ENCODE assay signal across 24 cellular contexts in genomic region chr17:51032850-51033249, GRCh38.
A peak's percentile ranks its signal among the peaks of the same experiment; 100 is the strongest.
DNase-seq lines count a peak whose midpoint lies in the region; ATAC-seq and TF ChIP-seq lines count a peak whose summit lies in the region.
"Had no signal": no experiment of that assay in that cellular context is flagged by ENCODE, and none has a peak within 500 bp of the region (broad histone marks: within the 10 kb centered on the region; RNA-seq: fewer than 3 reads in every experiment).

No MANE protein-coding gene starts in this region.

- no peak overlapping the region for H4K8ac ChIP-seq in mesenchymal stem cell (ENCODE audit: low read length)

- no peak overlapping the region for H3K4me2 ChIP-seq in mesenchymal stem cell (ENCODE audit: low read length, poor library complexity, severe bottlenecking)

- H2BK120ac ChIP-seq in mesenchymal stem cell (ENCODE audit: low read depth, low read length): no peak overlapping the region

- H2BK12ac ChIP-seq in mesenchymal stem cell (ENCODE audit: low read length in 2 of 2): no peak overlapping the region

- H3K18ac ChIP-seq in mesenchymal stem cell (ENCODE audit: low read depth in 1 of 2, low read length in 2 of 2): no peak overlapping the region

- H3K36me3 Mint-ChIP-seq in activated T-cell treated with anti-CD3 and anti-CD28 coated beads, Interleukin-2, amount 50 U/mL, for 72 hours (ENCODE audit: insufficient read depth in 2 of 2): peaks cover 0 to 4% of the 10 kb centered on the region in 2 donors
- H3K36me3 Mint-ChIP-seq in T-helper 17 cell (ENCODE audit: low read depth) (peaks cover 7% of the 10 kb centered on the region), Caco-2 (ENCODE audit: insufficient read depth, unreplicated experiment) (peaks cover 40% of the 10 kb centered on the region)

- POLR2A ChIA-PET in Caco-2 (lab: Charles Lee): no interaction called here

- no peak overlapping the region for H2BK15ac ChIP-seq in mesenchymal stem cell (ENCODE audit: low read depth, poor library complexity, severe bottlenecking)

- no peak overlapping the region for H3K27ac ChIP-seq in mesenchymal stem cell (ENCODE audit: low read length, poor library complexity, severe bottlenecking)
- H3K27ac ChIP-seq: 22Rv1, C4-2B had no signal

- H3K4me3 ChIP-seq in fibroblast of pulmonary artery (replicated peaks; ENCODE audit: low read depth, low read length) (no peak overlapping the region), mesenchymal stem cell (ENCODE audit: insufficient read depth in 1 of 2, low read depth in 1 of 2, low read length in 2 of 2) (no peak overlapping the region), Caco-2 (ENCODE audit: low read depth, low read length) (no peak overlapping the region)
- H3K4me3 ChIP-seq: GM12878, K562, MG63 had no signal

- no TSS peak for BruUV-seq in Caco-2 (replicated peaks; lab: Mats Ljungman, UMichigan)

- H3K27me3 Mint-ChIP-seq in activated T-cell treated with anti-CD3 and anti-CD28 coated beads, Interleukin-2, amount 50 U/mL, for 72 hours (ENCODE audit: low read depth): no peaks in the 10 kb centered on the region
- no peaks in the 10 kb centered on the region for H3K27me3 Mint-ChIP-seq in T-helper 17 cell
- no peaks in the 10 kb centered on the region for H3K27me3 Mint-ChIP-seq in Caco-2 (ENCODE audit: insufficient read depth, unreplicated experiment)

- H3K4me1 Mint-ChIP-seq in activated T-cell treated with anti-CD3 and anti-CD28 coated beads, Interleukin-2, amount 50 U/mL, for 72 hours (ENCODE audit: low read depth): peaks cover 47% of the 10 kb centered on the region
- H3K4me1 Mint-ChIP-seq in T-helper 17 cell: peaks cover 22% of the 10 kb centered on the region
- peaks cover 10% of the 10 kb centered on the region for H3K4me1 Mint-ChIP-seq in Caco-2 (ENCODE audit: low read depth, unreplicated experiment)

- ATAC-seq in activated T-cell treated with anti-CD3 and anti-CD28 coated beads, Interleukin-2, amount 50 U/mL, for 72 hours (replicated peaks in 1 of 2): peak in 1 of 2 donors; percentile 41
- no peak for ATAC-seq in T-helper 17 cell
- no peak for ATAC-seq in GM21737 (IDR thresholded peaks at IDR 0.05; ENCODE audit: unreplicated experiment)
- ATAC-seq: GM12878, K562, Panc1, SK-N-SH treated with all-trans-retinoic acid at 6 μM for 48 hours had no signal

- H3K79me1 ChIP-seq in mesenchymal stem cell (replicated peaks; ENCODE audit: low read length, poor library complexity, severe bottlenecking): peaks cover 21% of the 10 kb centered on the region

- H3K14ac ChIP-seq in mesenchymal stem cell (ENCODE audit: low read length in 2 of 2): no peak overlapping the region

- H4K91ac ChIP-seq in mesenchymal stem cell (ENCODE audit: low read length): no peak overlapping the region

- no peak overlapping the region for H2AFZ ChIP-seq in mesenchymal stem cell (ENCODE audit: low read depth, low read length)

- H2AK5ac ChIP-seq in mesenchymal stem cell (ENCODE audit: low read length, severe bottlenecking): no peak overlapping the region

- DNase-seq in activated T-cell treated with anti-CD3 and anti-CD28 coated beads, Interleukin-2, amount 50 U/mL, for 72 hours: no peak
- no peak for DNase-seq in activated T-cell treated with anti-CD3 and anti-CD28 coated beads for 4 hours
- DNase-seq in T-helper 17 cell: no peak
- peak; percentile 24 for DNase-seq in fibroblast of pulmonary artery (ENCODE audit: low read depth)
- no peak for DNase-seq in mesenchymal stem cell
- DNase-seq in 8988T: no peak
- DNase-seq in Caco-2: no peak
- DNase-seq: DMS53; MG63; NCI-H1048; NCI-H1436 treated with DMSO at 0.1 percent for 48 hours; NCI-H1930; NCI-H345; NCI-H524; NCI-H774; NK-92 treated with Interleukin-12 subunit alpha and Interleukin-12 subunit beta, amount 100 ng/mL, for 24 hours; SIG-M5 had no signal

- H3K4ac ChIP-seq in mesenchymal stem cell (ENCODE audit: low read depth in 1 of 2, low read length in 2 of 2): no peak overlapping the region

- TF ChIP-seq CTCF in fibroblast of pulmonary artery (IDR thresholded peaks at IDR 0.05; ENCODE audit: low read length, missing control alignments) (no peak), Caco-2 (IDR thresholded peaks at IDR 0.05; ENCODE audit: insufficient read depth in 1 of 2, low read depth in 1 of 2, low read length in 1 of 2, severe bottlenecking in 1 of 2, unreplicated experiment in 1 of 2) (no peak)

- H3K36me3 ChIP-seq in mesenchymal stem cell (ENCODE audit: control insufficient read depth in 1 of 2, insufficient read depth in 2 of 2, low read depth in 1 of 2, low read length in 2 of 2) (peaks cover 0 to 38% of the 10 kb centered on the region in 2 experiments), Caco-2 (ENCODE audit: control insufficient read depth, insufficient read depth, low read length) (no peaks in the 10 kb centered on the region; the same call in 1 of the 2 replicates)

- intact Hi-C loops in Caco-2 (cut with micrococcal nuclease; ENCODE audit: unreplicated experiment): no loop called here

- H3K9me3 ChIP-seq in T-helper 17 cell (ENCODE audit: control insufficient read depth, low read length, poor library complexity, severe bottlenecking) (no peaks in the 10 kb centered on the region), mesenchymal stem cell (ENCODE audit: control insufficient read depth, low read length) (no peaks in the 10 kb centered on the region), Caco-2 (no peaks in the 10 kb centered on the region)
- H3K9me3 ChIP-seq: MG63 had no signal

- H3K4me3 Mint-ChIP-seq in activated T-cell treated with anti-CD3 and anti-CD28 coated beads, Interleukin-2, amount 50 U/mL, for 72 hours: no peak overlapping the region
- H3K4me3 Mint-ChIP-seq in T-helper 17 cell: no peak overlapping the region
- no peak overlapping the region for H3K4me3 Mint-ChIP-seq in Caco-2 (ENCODE audit: unreplicated experiment)

- CTCF ChIA-PET in Caco-2 (lab: Charles Lee): no interaction called here

- H3K4me1 ChIP-seq in mesenchymal stem cell (ENCODE audit: control insufficient read depth, insufficient read depth, low read depth, low read length): peaks cover 4% of the 10 kb centered on the region
- H3K4me1 ChIP-seq in Caco-2: no peaks in the 10 kb centered on the region

- no peak overlapping the region for H3K9ac ChIP-seq in mesenchymal stem cell (ENCODE audit: low read length)

- 88% methylated on average over 3 of the region's 4 CpGs for WGBS in mesenchymal stem cell

- peak overlapping the region; percentile 25 for H3K27ac Mint-ChIP-seq in activated T-cell treated with anti-CD3 and anti-CD28 coated beads, Interleukin-2, amount 50 U/mL, for 72 hours
- H3K27ac Mint-ChIP-seq in T-helper 17 cell (peak overlapping the region; percentile 45), Caco-2 (ENCODE audit: unreplicated experiment) (no peak overlapping the region)

- H2BK5ac ChIP-seq in mesenchymal stem cell (ENCODE audit: low read depth, low read length, poor library complexity, severe bottlenecking): no peak overlapping the region

- H3K9me3 Mint-ChIP-seq in activated T-cell treated with anti-CD3 and anti-CD28 coated beads, Interleukin-2, amount 50 U/mL, for 72 hours: no peaks in the 10 kb centered on the region
- no peaks in the 10 kb centered on the region for H3K9me3 Mint-ChIP-seq in Caco-2 (ENCODE audit: unreplicated experiment)

- H3K23ac ChIP-seq in mesenchymal stem cell (ENCODE audit: low read length in 2 of 2): no peak overlapping the region

- H3K27me3 ChIP-seq in mesenchymal stem cell (ENCODE audit: control insufficient read depth in 1 of 2, insufficient read depth in 1 of 2, low read length in 2 of 2) (no peaks in the 10 kb centered on the region), Caco-2 (replicated peaks; ENCODE audit: control insufficient read depth, insufficient read depth, low read length) (no peaks in the 10 kb centered on the region)
- H3K27me3 ChIP-seq: MG63 had no signal
